In the genomic region with DNA sequence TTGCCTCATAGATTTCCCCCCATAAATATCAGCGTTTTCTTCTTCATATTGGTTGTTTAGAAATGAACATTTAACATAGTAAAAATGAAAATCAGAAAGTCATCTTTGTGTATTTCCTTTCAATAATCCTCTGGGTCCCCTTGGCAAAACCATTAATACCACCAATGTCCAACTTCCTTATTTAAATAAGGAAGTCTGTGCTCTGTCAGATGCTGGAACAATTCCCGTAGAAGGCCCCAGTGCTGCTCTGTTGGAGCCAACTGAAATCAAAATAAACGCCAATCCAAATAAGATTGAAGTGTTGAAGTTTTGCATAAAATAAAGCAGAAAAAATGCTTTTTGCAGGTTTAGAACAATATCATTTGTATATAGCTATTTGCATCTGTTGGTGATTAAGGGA, we compare ENCODE assay signal across 22 cellular contexts.
DNase-seq lines count a peak whose midpoint lies in the region; ATAC-seq, FAIRE-seq and TF ChIP-seq lines count a peak whose summit lies in the region.
"Had no signal": no experiment of that assay in that cellular context is flagged by ENCODE, and none has a peak within 500 bp of the region (broad histone marks: within the 10 kb centered on the region; RNA-seq: fewer than 3 reads in every experiment).

No MANE protein-coding gene starts in this region.

- H2AK5ac ChIP-seq in trophoblast cell (ENCODE audit: low read length): no peak overlapping the region

- H3K27me3 Mint-ChIP-seq in osteocyte (ENCODE audit: unreplicated experiment): no peaks in the 10 kb centered on the region
- H3K27me3 Mint-ChIP-seq: activated B cell treated with CpG ODN at 0.5 μM for 24 hours; brain; dendritic cell treated with granulocyte-macrophage colony-stimulating factor and Interleukin-4, amounts not matched to agents 40 ng/mL and 50 ng/mL, for 4 days had no signal

- no peaks in the 10 kb centered on the region for H3K9me3 Mint-ChIP-seq in osteocyte (ENCODE audit: unreplicated experiment)
- H3K9me3 Mint-ChIP-seq: activated B cell treated with CpG ODN at 0.5 μM for 24 hours had no signal

- H3K23ac ChIP-seq in trophoblast cell (ENCODE audit: low read length): no peak overlapping the region

- H3K27ac Mint-ChIP-seq in osteocyte (ENCODE audit: unreplicated experiment): peak overlapping the region; percentile 58
- H3K27ac Mint-ChIP-seq: activated B cell treated with CpG ODN at 0.5 μM for 24 hours; activated naive CD4-positive, alpha-beta T cell treated with anti-CD3 and anti-CD28 coated beads, Interleukin-2, amount 50 U/mL, for 72 hours; activated T-cell treated with anti-CD3 and anti-CD28 coated beads, Interleukin-2, amount 50 U/mL, for 72 hours; brain; dendritic cell treated with granulocyte-macrophage colony-stimulating factor and Interleukin-4, amounts not matched to agents 40 ng/mL and 50 ng/mL, for 4 days had no signal

- no peak overlapping the region for H2BK5ac ChIP-seq in trophoblast cell (ENCODE audit: low read depth, low read length, poor library complexity)

- no peak overlapping the region for H3K14ac ChIP-seq in trophoblast cell (ENCODE audit: low read length)

- no peak overlapping the region for H3K4me2 ChIP-seq in trophoblast cell (ENCODE audit: low read length)

- H3K18ac ChIP-seq in trophoblast cell (ENCODE audit: low read length): no peak overlapping the region

- H4K12ac ChIP-seq in trophoblast cell (ENCODE audit: low read depth, low read length): no peak overlapping the region

- no peak overlapping the region for H2AFZ ChIP-seq in trophoblast cell (ENCODE audit: insufficient read depth, low read length, poor library complexity)

- H3K4me1 Mint-ChIP-seq in osteocyte (ENCODE audit: unreplicated experiment): peaks cover 41% of the 10 kb centered on the region
- H3K4me1 Mint-ChIP-seq: activated B cell treated with CpG ODN at 0.5 μM for 24 hours had no signal

- H3K4me1 ChIP-seq in foreskin keratinocyte: no peaks in the 10 kb centered on the region
- peaks cover 2 to 8% of the 10 kb centered on the region in 2 experiments for H3K4me1 ChIP-seq in trophoblast cell (ENCODE audit: control insufficient read depth in 1 of 2, insufficient read depth in 2 of 2, low read length in 2 of 2)

- TF ChIP-seq CTCF in osteocyte (IDR thresholded peaks at IDR 0.05) (no peak), foreskin keratinocyte (conservative IDR thresholded peaks at IDR 0.05) (no peak)

- H3K9ac ChIP-seq in trophoblast cell (ENCODE audit: low read length): no peak overlapping the region

- no peak overlapping the region for H3K4ac ChIP-seq in trophoblast cell (ENCODE audit: low read depth, low read length)

- H3K27me3 ChIP-seq in foreskin keratinocyte (peaks cover 3% of the 10 kb centered on the region), trophoblast cell (ENCODE audit: insufficient read depth, low read length) (no peaks in the 10 kb centered on the region)
- H3K27me3 ChIP-seq: gastrocnemius medialis, ovary had no signal

- H3K4me3 Mint-ChIP-seq in osteocyte (ENCODE audit: unreplicated experiment): no peak overlapping the region
- H3K4me3 Mint-ChIP-seq: activated B cell treated with CpG ODN at 0.5 μM for 24 hours; activated T-cell treated with anti-CD3 and anti-CD28 coated beads, Interleukin-2, amount 50 U/mL, for 72 hours; brain; dendritic cell treated with granulocyte-macrophage colony-stimulating factor and Interleukin-4, amounts not matched to agents 40 ng/mL and 50 ng/mL, for 4 days had no signal

- no peak for FAIRE-seq in HTR-8/SVneo (lab: Jason Lieb, UNC)

- H3K36me3 Mint-ChIP-seq in osteocyte (ENCODE audit: unreplicated experiment): peaks cover 5% of the 10 kb centered on the region
- H3K36me3 Mint-ChIP-seq: activated naive CD4-positive, alpha-beta T cell treated with anti-CD3 and anti-CD28 coated beads, Interleukin-2, amount 50 U/mL, for 72 hours; brain had no signal

- no peaks in the 10 kb centered on the region for H3K79me1 ChIP-seq in trophoblast cell (ENCODE audit: low read length)

- no peak overlapping the region for H4K8ac ChIP-seq in trophoblast cell (ENCODE audit: low read depth, low read length)

- no peak overlapping the region for H4K91ac ChIP-seq in trophoblast cell (ENCODE audit: low read depth, low read length)

- DNase-seq in GF-D8 (lab: John Stamatoyannopoulos, UW): peak; percentile 60
- peak; percentile 64 for DNase-seq in NCI-H526 treated with DMSO at 0.1 percent for 48 hours (lab: John Stamatoyannopoulos, UW)
- DNase-seq in cerebellar cortex (ENCODE audit: low spot score): peak; percentile 73
- no peak for DNase-seq in osteocyte (ENCODE audit: extremely low spot score, unreplicated experiment)
- no peak for DNase-seq in foreskin keratinocyte
- no peak for DNase-seq in NCI-H1417 treated with DMSO at 0.1 percent for 48 hours (lab: John Stamatoyannopoulos, UW)
- DNase-seq in HTR-8/SVneo (ENCODE audit: insufficient read length, low spot score): no peak
- DNase-seq in trophoblast cell: no peak
- DNase-seq: activated B cell treated with CpG ODN at 0.5 μM for 24 hours; activated T-cell treated with anti-CD3 and anti-CD28 coated beads, Interleukin-2, amount 50 U/mL, for 72 hours; Calu3; EL; gastrocnemius medialis; lower lobe of right lung; NCI-H1417; NCI-H2171 treated with DMSO at 0.1 percent for 48 hours; ovary had no signal

- no peak overlapping the region for H3K4me3 ChIP-seq in trophoblast cell (ENCODE audit: low read depth, low read length)
- H3K4me3 ChIP-seq: gastrocnemius medialis, HAP-1, lower lobe of right lung, ovary had no signal

- no peaks in the 10 kb centered on the region for H3K79me2 ChIP-seq in trophoblast cell (ENCODE audit: control insufficient read depth, insufficient read depth, low read length, poor library complexity)

- no peak overlapping the region for H2BK120ac ChIP-seq in trophoblast cell (ENCODE audit: insufficient read depth, low read length, poor library complexity)

- ATAC-seq in foreskin keratinocyte: no peak
- ATAC-seq: activated naive CD4-positive, alpha-beta T cell treated with anti-CD3 and anti-CD28 coated beads, Interleukin-2, amount 50 U/mL, for 72 hours; activated T-cell treated with anti-CD3 and anti-CD28 coated beads, Interleukin-2, amount 50 U/mL, for 72 hours; gastrocnemius medialis; lower lobe of right lung had no signal

- H3K27ac ChIP-seq in foreskin keratinocyte (no peak overlapping the region), trophoblast cell (ENCODE audit: low read depth, low read length) (no peak overlapping the region)
- H3K27ac ChIP-seq: epithelial cell of prostate, gastrocnemius medialis, lower lobe of right lung, ovary had no signal

- WGBS in trophoblast cell (ENCODE audit: extremely low coverage, insufficient coverage, insufficient read length): no CpG with 5 or more reads among the region's 3 CpGs

- H3K36me3 ChIP-seq in trophoblast cell (ENCODE audit: control insufficient read depth in 1 of 2, insufficient read depth in 2 of 2, low read length in 2 of 2): no peaks in the 10 kb centered on the region
- H3K36me3 ChIP-seq: gastrocnemius medialis, HAP-1, lower lobe of right lung, ovary had no signal

- H3K9me3 ChIP-seq in trophoblast cell (ENCODE audit: insufficient read depth, low read depth, low read length): no peaks in the 10 kb centered on the region
- H3K9me3 ChIP-seq: gastrocnemius medialis, HAP-1, lower lobe of right lung, ovary had no signal

- no peak overlapping the region for H2BK12ac ChIP-seq in trophoblast cell (ENCODE audit: low read length)

Comparison
In these comparisons a context has a peak if more than half of its experiments do, and no peak if none do; other contexts are left out.
1. DNase-seq: peak in GF-D8 (single experiment), NCI-H526 treated with DMSO at 0.1 percent for 48 hours (single experiment) and cerebellar cortex (single experiment); none in osteocyte (single experiment), foreskin keratinocyte (0 of 2), NCI-H1417 treated with DMSO at 0.1 percent for 48 hours (single experiment), HTR-8/SVneo (single experiment) and trophoblast cell (0 of 2).